In genomic region chr16:67883146-67883871, GRCh38 we compare ENCODE assay signal across 11 cellular contexts. TPM values are rescaled to one million over a fixed set of nuclear protein-coding genes. Genes with fewer than 3 reads are reported as not detected.
A peak's percentile ranks its signal among the peaks of the same experiment; 100 is the strongest.
DNase-seq lines count a peak whose midpoint lies in the region; ATAC-seq, FAIRE-seq and TF ChIP-seq lines count a peak whose summit lies in the region.
"Had no signal": no experiment of that assay in that cellular context is flagged by ENCODE, and none has a peak within 500 bp of the region (broad histone marks: within the 10 kb centered on the region; RNA-seq: fewer than 3 reads in every experiment).

No MANE protein-coding gene starts in this region.

- no peaks in the 10 kb centered on the region for H3K9me3 Mint-ChIP-seq in CD8-positive, alpha-beta T cell
- H3K9me3 Mint-ChIP-seq in activated CD8-positive, alpha-beta T cell treated with anti-CD3 and anti-CD28 coated beads for 36 hours, result no peaks in the 10 kb centered on the region
- H3K9me3 Mint-ChIP-seq: CD8-positive, alpha-beta memory T cell had no signal

- no peak overlapping the region for H2BK15ac ChIP-seq in mesendoderm (replicated peaks; ENCODE audit: low read depth)

- H3K4ac ChIP-seq in mesendoderm (ENCODE audit: low read depth, low read length), result no peak overlapping the region

- no peak overlapping the region for H2BK5ac ChIP-seq in mesendoderm (ENCODE audit: low read length)

- H3K27me3 Mint-ChIP-seq in CD8-positive, alpha-beta T cell (ENCODE audit: low read depth), result no peaks in the 10 kb centered on the region
- H3K27me3 Mint-ChIP-seq in activated CD8-positive, alpha-beta T cell treated with anti-CD3 and anti-CD28 coated beads for 36 hours, result no peaks in the 10 kb centered on the region
- H3K27me3 Mint-ChIP-seq: CD8-positive, alpha-beta memory T cell had no signal

- no peak for TF ChIP-seq CTCF in A549 (IDR thresholded peaks at IDR 0.05)
- no peak for TF ChIP-seq CTCF in CD8-positive, alpha-beta T cell (IDR thresholded peaks at IDR 0.05)
- TF ChIP-seq CTCF in activated CD8-positive, alpha-beta T cell treated with anti-CD3 and anti-CD28 coated beads for 36 hours (IDR thresholded peaks at IDR 0.05), result no peak

- no peak overlapping the region for H3K23ac ChIP-seq in mesendoderm (ENCODE audit: low read length)

- DNase-seq in A549 (ENCODE audit: low read depth in 1 of 2, low spot score in 1 of 2) (no peak), mesendoderm (peak; percentile 48), NCI-H82 treated with DMSO at 0.1 percent for 48 hours (lab: John Stamatoyannopoulos, UW; ENCODE audit: unreplicated experiment) (no peak), H54 (ENCODE audit: insufficient read length, low spot score) (no peak)
- DNase-seq in CD8-positive, alpha-beta T cell, result no peak
- DNase-seq in activated CD8-positive, alpha-beta T cell treated with anti-CD3 and anti-CD28 coated beads for 36 hours, result no peak

- CTCF ChIA-PET in A549 (lab: Yijun Ruan, JAX), result interaction anchor here (0.6 to 17.4 kb wide), 40 partner anchors 9 to 363 kb away, joined by 3 to 370 read pairs (median 5); partner anchors contain the start of genes CTRL, EDC4, NUTF2 and PSKH1
- CTCF ChIA-PET in CD8-positive, alpha-beta T cell (lab: Charles Lee), result interaction anchor here (0.6 to 8.2 kb wide), 69 partner anchors 9 to 380 kb away, joined by 3 to 93 read pairs (median 5); partner anchors contain the start of genes CTRL, DPEP2, EDC4 and LCAT
- CTCF ChIA-PET in activated CD8-positive, alpha-beta T cell treated with anti-CD3 and anti-CD28 coated beads for 36 hours (lab: Charles Lee), result interaction anchor here (0.6 to 6.3 kb wide), 42 partner anchors 9 to 1253 kb away, joined by 3 to 81 read pairs (median 6); partner anchors contain the start of genes ATP6V0D1, CENPT, CTRL and DDX28

- ATAC-seq in A549, result peak; percentile 24 to 77; a peak in 5 of 6 replicates
- ATAC-seq in CD8-positive, alpha-beta T cell, result peak; percentile 8
- ATAC-seq in activated CD8-positive, alpha-beta T cell treated with anti-CD3 and anti-CD28 coated beads for 36 hours, result peak; percentile 19
- ATAC-seq in GM21717 (IDR thresholded peaks at IDR 0.05; ENCODE audit: unreplicated experiment), result no peak
- ATAC-seq in HG02678 (IDR thresholded peaks at IDR 0.05; ENCODE audit: unreplicated experiment), result no peak

- TF ChIP-seq RAD21 in A549 (conservative IDR thresholded peaks at IDR 0.05 in 1 of 2, IDR thresholded peaks at IDR 0.05 in 1 of 2), result no peak

- TF ChIP-seq POLR2A in A549 (IDR thresholded peaks at IDR 0.05; ENCODE audit: low read length), result no peak
- TF ChIP-seq POLR2A in H54 (IDR thresholded peaks at IDR 0.05; ENCODE audit: low read depth, low read length), result no peak

- TF ChIP-seq EP300 in A549 (IDR thresholded peaks at IDR 0.05), result no peak

- FAIRE-seq in A549 (lab: Jason Lieb, UNC) (no peak), H54 (lab: Jason Lieb, UNC) (no peak)

- no peak overlapping the region for H4K5ac ChIP-seq in mesendoderm (ENCODE audit: low read length)

- H2BK120ac ChIP-seq in mesendoderm (ENCODE audit: low read depth, low read length), result no peak overlapping the region

- POLR2A ChIA-PET in A549 (lab: Yijun Ruan, JAX), result interaction anchor here (1.8 kb wide), 1 partner anchor 10 kb away, joined by 8 read pairs; the partner anchor contains the start of gene PSKH1
- POLR2A ChIA-PET in CD8-positive, alpha-beta T cell (lab: Charles Lee), result interaction anchor here (1.2 to 1.8 kb wide), 4 partner anchors 9 to 102 kb away, joined by 4 to 7 read pairs (median 4); partner anchors contain the start of genes EDC4 and PSKH1
- POLR2A ChIA-PET in activated CD8-positive, alpha-beta T cell treated with anti-CD3 and anti-CD28 coated beads for 36 hours (lab: Charles Lee), result interaction anchor here (1.0 to 2.0 kb wide), 7 partner anchors 8 to 51 kb away, joined by 3 to 8 read pairs (median 3); partner anchors contain the start of gene CENPT

- WGBS in A549 (ENCODE audit: missing lambda C conversion rate), result 51% methylated on average over 6 of the region's 6 CpGs
- no CpG with 5 or more reads among the region's 6 CpGs for WGBS in mesendoderm (ENCODE audit: extremely low coverage, insufficient coverage, low lambda C conversion rate)

- H3K79me2 ChIP-seq in mesendoderm (ENCODE audit: control insufficient read depth, insufficient read depth, low read length), result no peaks in the 10 kb centered on the region

- H3K4me3 ChIP-seq in A549 (no peak overlapping the region), mesendoderm (ENCODE audit: low read length) (no peak overlapping the region)
- H3K4me3 ChIP-seq in CD8-positive, alpha-beta T cell (ENCODE audit: low read depth, low read length), result no peak overlapping the region

- intact Hi-C loops in CD8-positive, alpha-beta T cell (cut with DNase I, micrococcal nuclease), result loop anchor here (1.0 to 2.0 kb wide), 5 partner anchors 45 to 346 kb away; no protein-coding TSS in a partner anchor
- intact Hi-C loops in activated CD8-positive, alpha-beta T cell treated with anti-CD3 and anti-CD28 coated beads for 36 hours (cut with micrococcal nuclease), result loop anchor here (2.0 kb wide), 1 partner anchor 45 kb away; no protein-coding TSS in a partner anchor

- H3K4me1 Mint-ChIP-seq in CD8-positive, alpha-beta T cell (ENCODE audit: low read depth), result no peaks in the 10 kb centered on the region
- no peaks in the 10 kb centered on the region for H3K4me1 Mint-ChIP-seq in activated CD8-positive, alpha-beta T cell treated with anti-CD3 and anti-CD28 coated beads for 36 hours (ENCODE audit: low read depth)
- H3K4me1 Mint-ChIP-seq: CD8-positive, alpha-beta memory T cell had no signal

- H3K27ac Mint-ChIP-seq in CD8-positive, alpha-beta T cell, result no peak overlapping the region
- H3K27ac Mint-ChIP-seq in activated CD8-positive, alpha-beta T cell treated with anti-CD3 and anti-CD28 coated beads for 36 hours, result no peak overlapping the region

- H3K36me3 Mint-ChIP-seq in CD8-positive, alpha-beta T cell, result peaks cover 73% of the 10 kb centered on the region
- H3K36me3 Mint-ChIP-seq in activated CD8-positive, alpha-beta T cell treated with anti-CD3 and anti-CD28 coated beads for 36 hours (ENCODE audit: low read depth), result peaks cover 20% of the 10 kb centered on the region

- H3K18ac ChIP-seq in mesendoderm (ENCODE audit: low read length), result no peak overlapping the region

- no peak overlapping the region for H4K8ac ChIP-seq in mesendoderm (ENCODE audit: low read depth, low read length)

- H3K79me1 ChIP-seq in mesendoderm (ENCODE audit: low read length), result no peaks in the 10 kb centered on the region

- no peaks in the 10 kb centered on the region for H3K27me3 ChIP-seq in CD8-positive, alpha-beta T cell (ENCODE audit: insufficient read depth, low read length)
- H3K27me3 ChIP-seq in mesendoderm (ENCODE audit: insufficient read depth, low read length, poor library complexity), result no peaks in the 10 kb centered on the region

- H3K27ac ChIP-seq in A549, result no peak overlapping the region
- H3K27ac ChIP-seq in CD8-positive, alpha-beta T cell (ENCODE audit: low read depth, low read length), result no peak overlapping the region
- no peak overlapping the region for H3K27ac ChIP-seq in mesendoderm (ENCODE audit: low read depth, low read length)

- no peak overlapping the region for H3K4me3 Mint-ChIP-seq in CD8-positive, alpha-beta T cell
- H3K4me3 Mint-ChIP-seq in activated CD8-positive, alpha-beta T cell treated with anti-CD3 and anti-CD28 coated beads for 36 hours, result no peak overlapping the region
- H3K4me3 Mint-ChIP-seq: CD8-positive, alpha-beta memory T cell had no signal

- no peak overlapping the region for H3K56ac ChIP-seq in mesendoderm (ENCODE audit: low read length)

- no peak overlapping the region for H3K4me2 ChIP-seq in A549
- no peak overlapping the region for H3K4me2 ChIP-seq in mesendoderm (ENCODE audit: low read length)

- H3K4me1 ChIP-seq in A549 (peaks cover 9% of the 10 kb centered on the region; the same call in 1 of the 3 replicates), mesendoderm (ENCODE audit: control insufficient read depth, low read depth, low read length) (peaks cover 3% of the 10 kb centered on the region)
- H3K4me1 ChIP-seq in CD8-positive, alpha-beta T cell (ENCODE audit: insufficient read depth, low read length), result no peaks in the 10 kb centered on the region

- no peaks in the 10 kb centered on the region for H3K9me3 ChIP-seq in A549
- no peaks in the 10 kb centered on the region for H3K9me3 ChIP-seq in CD8-positive, alpha-beta T cell (ENCODE audit: low read length)

- no peak overlapping the region for H3K9ac ChIP-seq in mesendoderm (ENCODE audit: low read length)

- H2AK5ac ChIP-seq in mesendoderm (ENCODE audit: low read length), result no peak overlapping the region

- peaks cover 56% of the 10 kb centered on the region for H3K36me3 ChIP-seq in CD8-positive, alpha-beta T cell (ENCODE audit: insufficient read depth, low read length)
- H3K36me3 ChIP-seq in mesendoderm (ENCODE audit: control insufficient read depth, insufficient read depth, low read length), result peaks cover 20% of the 10 kb centered on the region

RNA-seq across cellular contexts. Expression of gene NRN1L, which starts 1.4 kb away (rescaled TPM):
- polyA plus RNA-seq in A549 (2011; rRNA removed), result 0.22 and 0.34 TPM in 2 replicates
- polyA plus RNA-seq in A549 (2012; cell fraction: cytosol; rRNA removed), result 0.24 and 0.34 TPM in 2 replicates
- 4.4 and 4.6 TPM in 2 replicates for polyA plus RNA-seq in A549 (2012; cell fraction: nucleus; rRNA removed)
- not detected in 3 replicates for polyA plus RNA-seq in A549 (2017; fragmentation: RNase III; extraction: RNeasy Plus Mini Kit Qiagen cat#74134 plus additional on column Dnase treatment)
- 0.33 TPM in 1 of 2 replicates, not detected in the other for polyA minus RNA-seq in A549 (2011; rRNA and poly(A)+ RNA removed)
- 1 to 10 TPM in 1 of 2 experiments, under 1 TPM in 1; 0.90 to 1.4 TPM for total RNA-seq in CD8-positive, alpha-beta T cell
- under 1 TPM in 1 of 2 experiments, not detected in 1; 0.83 TPM for total RNA-seq in activated CD8-positive, alpha-beta T cell treated with anti-CD3 and anti-CD28 coated beads for 36 hours
- 10.2 TPM for polyA plus RNA-seq in mesendoderm (2013, experiment 1 of 2)
- 10.3 TPM for polyA plus RNA-seq in mesendoderm (2013, experiment 2 of 2)
- total RNA-seq: PC-3, renal cortical epithelial cell had no signal

RNA-seq across cellular contexts. Expression of gene PSKH1, which starts 9.7 kb away (rescaled TPM):
- 15.1 and 18.2 TPM in 2 replicates for polyA plus RNA-seq in A549 (2011; rRNA removed)
- polyA plus RNA-seq in A549 (2012; cell fraction: cytosol; rRNA removed), result 14.8 and 21.3 TPM in 2 replicates
- 25.1 and 25.3 TPM in 2 replicates for polyA plus RNA-seq in A549 (2012; cell fraction: nucleus; rRNA removed)
- polyA plus RNA-seq in A549 (2017; fragmentation: RNase III; extraction: RNeasy Plus Mini Kit Qiagen cat#74134 plus additional on column Dnase treatment), result 14.6 to 15.8 TPM (median 15.7 TPM) in 3 replicates
- 43.4 and 49.6 TPM in 2 replicates for polyA minus RNA-seq in A549 (2011; rRNA and poly(A)+ RNA removed)
- total RNA-seq in CD8-positive, alpha-beta T cell, result 10 to 100 TPM; 13.3 to 13.4 TPM
- total RNA-seq in activated CD8-positive, alpha-beta T cell treated with anti-CD3 and anti-CD28 coated beads for 36 hours, result 1 to 10 TPM; 8.4 to 8.5 TPM
- polyA plus RNA-seq in mesendoderm (2013, experiment 1 of 2), result 22.4 TPM
- 20.5 TPM for polyA plus RNA-seq in mesendoderm (2013, experiment 2 of 2)

RNA-seq across cellular contexts. Expression of gene EDC4, which starts 10.5 kb away (rescaled TPM):
- 21.0 and 35.3 TPM in 2 replicates for polyA plus RNA-seq in A549 (2011; rRNA removed)
- 59.8 and 74.8 TPM in 2 replicates for polyA plus RNA-seq in A549 (2012; cell fraction: cytosol; rRNA removed)
- polyA plus RNA-seq in A549 (2012; cell fraction: nucleus; rRNA removed), result 294 and 395 TPM in 2 replicates
- 54.9 to 60.4 TPM (median 58.1 TPM) in 3 replicates for polyA plus RNA-seq in A549 (2017; fragmentation: RNase III; extraction: RNeasy Plus Mini Kit Qiagen cat#74134 plus additional on column Dnase treatment)
- polyA minus RNA-seq in A549 (2011; rRNA and poly(A)+ RNA removed), result 75.8 and 94.7 TPM in 2 replicates
- 100 to 1,000 TPM; 154 to 169 TPM for total RNA-seq in CD8-positive, alpha-beta T cell
- total RNA-seq in activated CD8-positive, alpha-beta T cell treated with anti-CD3 and anti-CD28 coated beads for 36 hours, result 10 to 100 TPM; 78.7 to 90.9 TPM
- polyA plus RNA-seq in mesendoderm (2013, experiment 1 of 2), result 39.1 TPM
- 39.3 TPM for polyA plus RNA-seq in mesendoderm (2013, experiment 2 of 2)

RNA-seq across cellular contexts. Expression of gene CENPT, which starts 35.8 kb away (rescaled TPM):
- polyA plus RNA-seq in A549 (2011; rRNA removed), result 18.2 and 19.1 TPM in 2 replicates
- polyA plus RNA-seq in A549 (2012; cell fraction: cytosol; rRNA removed), result 40.2 and 42.7 TPM in 2 replicates
- polyA plus RNA-seq in A549 (2012; cell fraction: nucleus; rRNA removed), result 322 and 345 TPM in 2 replicates
- 35.9 to 40.3 TPM (median 36.9 TPM) in 3 replicates for polyA plus RNA-seq in A549 (2017; fragmentation: RNase III; extraction: RNeasy Plus Mini Kit Qiagen cat#74134 plus additional on column Dnase treatment)
- polyA minus RNA-seq in A549 (2011; rRNA and poly(A)+ RNA removed), result 23.4 and 24.1 TPM in 2 replicates
- total RNA-seq in CD8-positive, alpha-beta T cell, result 10 to 100 TPM; 67.7 to 72.3 TPM
- total RNA-seq in activated CD8-positive, alpha-beta T cell treated with anti-CD3 and anti-CD28 coated beads for 36 hours, result 10 to 100 TPM; 40.4 to 42.2 TPM
- 33.6 TPM for polyA plus RNA-seq in mesendoderm (2013, experiment 1 of 2)
- 33.5 TPM for polyA plus RNA-seq in mesendoderm (2013, experiment 2 of 2)

RNA-seq across cellular contexts. Expression of gene NUTF2, which starts 36.6 kb away (rescaled TPM):
- polyA plus RNA-seq in A549 (2011; rRNA removed) (168 and 209 TPM in 2 replicates), A549 (2017; fragmentation: RNase III; extraction: RNeasy Plus Mini Kit Qiagen cat#74134 plus additional on column Dnase treatment) (270 to 301 TPM (median 287 TPM) in 3 replicates)
- 585 and 606 TPM in 2 replicates for polyA plus RNA-seq in A549 (2012; cell fraction: cytosol; rRNA removed)
- polyA plus RNA-seq in A549 (2012; cell fraction: nucleus; rRNA removed), result 173 and 271 TPM in 2 replicates
- polyA minus RNA-seq in A549 (2011; rRNA and poly(A)+ RNA removed), result 446 and 461 TPM in 2 replicates
- total RNA-seq in CD8-positive, alpha-beta T cell, result 10 to 100 TPM; 23.6 to 23.7 TPM
- total RNA-seq in activated CD8-positive, alpha-beta T cell treated with anti-CD3 and anti-CD28 coated beads for 36 hours, result 100 to 1,000 TPM; 152 to 157 TPM
- 370 TPM for polyA plus RNA-seq in mesendoderm (2013, experiment 1 of 2)
- polyA plus RNA-seq in mesendoderm (2013, experiment 2 of 2), result 358 TPM

Comparison
In these comparisons a context has a peak if more than half of its experiments do, and no peak if none do; other contexts are left out.
1. ATAC-seq: peak in A549 (2 of 2), CD8-positive, alpha-beta T cell (single experiment) and activated CD8-positive, alpha-beta T cell treated with anti-CD3 and anti-CD28 coated beads for 36 hours (single experiment); none in GM21717 (single experiment) and HG02678 (single experiment).